In the genomic region with DNA sequence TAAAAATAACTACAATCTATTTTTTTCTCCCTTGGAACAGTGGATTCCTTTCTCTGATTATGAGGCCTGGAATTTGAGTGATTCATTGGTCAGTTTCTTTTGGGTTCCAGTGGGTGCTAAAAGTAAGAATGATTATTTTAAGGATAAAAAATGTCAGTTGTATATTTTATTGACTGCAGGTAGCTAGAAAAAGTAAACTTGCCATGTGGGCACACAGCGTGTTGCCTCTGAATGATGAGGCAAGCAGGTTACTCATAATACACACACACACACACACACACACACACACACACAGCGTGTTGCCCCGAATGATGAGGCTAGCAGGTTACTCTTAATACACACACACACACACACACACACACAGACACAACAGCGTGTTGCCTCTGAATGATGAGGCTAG, we compare ENCODE assay signal across 10 cellular contexts. TPM values are rescaled to one million over a fixed set of nuclear protein-coding genes. Genes with fewer than 3 reads are reported as not detected.
DNase-seq lines count a peak whose midpoint lies in the region; ATAC-seq, FAIRE-seq and TF ChIP-seq lines count a peak whose summit lies in the region.
"Had no signal": no experiment of that assay in that cellular context is flagged by ENCODE, and none has a peak within 500 bp of the region (broad histone marks: within the 10 kb centered on the region; RNA-seq: fewer than 3 reads in every experiment).

No MANE protein-coding gene starts in this region.

- ATAC-seq in K562: no peak
- ATAC-seq in activated naive CD4-positive, alpha-beta T cell treated with anti-CD3 and anti-CD28 coated beads, Interleukin-2, amount 50 U/mL, for 72 hours: no peak

- intact Hi-C loops in K562 (cut with micrococcal nuclease): no loop called here

- no peaks in the 10 kb centered on the region for H3K36me3 Mint-ChIP-seq in HFFc6 (ENCODE audit: low read depth)
- H3K36me3 Mint-ChIP-seq in activated naive CD4-positive, alpha-beta T cell treated with anti-CD3 and anti-CD28 coated beads, Interleukin-2, amount 50 U/mL, for 72 hours: no peaks in the 10 kb centered on the region
- H3K36me3 Mint-ChIP-seq: IgD-negative memory B cell had no signal

- H3K4me1 Mint-ChIP-seq in HFFc6 (ENCODE audit: low read depth): peaks cover 38% of the 10 kb centered on the region

- FAIRE-seq in K562 (lab: Jason Lieb, UNC) (peak; percentile 46), keratinocyte (lab: Jason Lieb, UNC) (peak; percentile 78)

- H3K4me1 ChIP-seq in K562 (replicated peaks in 1 of 2; ENCODE audit: control insufficient read depth in 2 of 2, insufficient read depth in 2 of 2, low read length in 2 of 2) (peaks cover 3 to 11% of the 10 kb centered on the region in 2 experiments), keratinocyte (ENCODE audit: control insufficient read depth, extremely low read depth, insufficient read depth, low read length) (peaks cover 21% of the 10 kb centered on the region)

- peak overlapping the region; percentile 75 for H3K4me3 Mint-ChIP-seq in HFFc6
- H3K4me3 Mint-ChIP-seq: IgD-negative memory B cell had no signal

- H3K27ac ChIP-seq in K562 (ENCODE audit: extremely low read depth, low read depth, low read length) (no peak overlapping the region), keratinocyte (ENCODE audit: control insufficient read depth, insufficient read depth, low read length) (peak overlapping the region; percentile 1)

- H2AFZ ChIP-seq in K562 (ENCODE audit: low read depth, low read length) (no peak overlapping the region), keratinocyte (ENCODE audit: control insufficient read depth, low read length) (no peak overlapping the region)

- H3K79me2 ChIP-seq in K562 (ENCODE audit: control insufficient read depth, insufficient read depth, low read length): peaks cover 85% of the 10 kb centered on the region
- peaks cover 14% of the 10 kb centered on the region for H3K79me2 ChIP-seq in keratinocyte (ENCODE audit: control insufficient read depth, insufficient read depth, low read length)

- H4K20me1 ChIP-seq in K562 (replicated peaks; ENCODE audit: control insufficient read depth, insufficient read depth, low read length) (no peaks in the 10 kb centered on the region), keratinocyte (ENCODE audit: control insufficient read depth, extremely low read depth, insufficient read depth, low read length) (no peaks in the 10 kb centered on the region)

- H3K4me2 ChIP-seq in K562 (ENCODE audit: insufficient read depth, low read length) (no peak overlapping the region), keratinocyte (ENCODE audit: control insufficient read depth, extremely low read depth, insufficient read depth, low read depth, low read length) (peak overlapping the region; percentile 35)

- TF ChIP-seq POLR2A in K562 (conservative IDR thresholded peaks at IDR 0.05): no peak

- TF ChIP-seq RAD21 in K562 (CRISPR knock-in tag; conservative IDR thresholded peaks at IDR 0.05 in 1 of 2, IDR thresholded peaks at IDR 0.05 in 1 of 2): no peak

- H3K27me3 ChIP-seq in K562 (ENCODE audit: control insufficient read depth in 2 of 2, insufficient read depth in 2 of 2, low read length in 2 of 2) (no peaks in the 10 kb centered on the region), keratinocyte (ENCODE audit: control insufficient read depth, extremely low read depth, insufficient read depth, low read length) (no peaks in the 10 kb centered on the region)

- H3K9ac ChIP-seq in K562 (ENCODE audit: insufficient read depth in 1 of 2, low read depth in 2 of 2, low read length in 2 of 2) (no peak overlapping the region), keratinocyte (ENCODE audit: control insufficient read depth, extremely low read depth, insufficient read depth, low read length) (no peak overlapping the region)

- dilution Hi-C loops in keratinocyte (cut with MboI; ENCODE audit: extremely low pct_ligation_motif_present, low sequenced_read_pairs): no loop called here

- TF ChIP-seq EP300 in K562 (IDR thresholded peaks at IDR 0.05; ENCODE audit: low read length): no peak

- in situ Hi-C loops in K562 (cut with MboI): no loop called here
- in situ Hi-C loops in KBM-7 (cut with MboI; ENCODE audit: low pct_unique_long_range_greater_than_20kb, low sequenced_read_pairs): no loop called here

- no peaks in the 10 kb centered on the region for H3K36me3 ChIP-seq in K562 (ENCODE audit: control insufficient read depth, insufficient read depth, low read length)
- no peaks in the 10 kb centered on the region for H3K36me3 ChIP-seq in keratinocyte (ENCODE audit: control insufficient read depth in 2 of 2, extremely low read depth in 1 of 2, insufficient read depth in 2 of 2, low read length in 2 of 2)

- TF ChIP-seq CTCF in AG10803 (conservative IDR thresholded peaks at IDR 0.05; ENCODE audit: low read length): no peak
- no peak for TF ChIP-seq CTCF in HFFc6 (IDR thresholded peaks at IDR 0.05)
- TF ChIP-seq CTCF in K562 (IDR thresholded peaks at IDR 0.05 in 2 of 3, conservative IDR thresholded peaks at IDR 0.05 in 1 of 3; ENCODE audit: insufficient read depth in 2 of 3, low read depth in 1 of 3, low read length in 3 of 3): no peak
- no peak for TF ChIP-seq CTCF in keratinocyte (optimal IDR thresholded peaks at IDR 0.05 in 1 of 3, IDR thresholded peaks at IDR 0.05 in 1 of 3, conservative IDR thresholded peaks at IDR 0.05 in 1 of 3; ENCODE audit: extremely low read depth in 1 of 3, insufficient read depth in 2 of 3, low read length in 3 of 3)

- WGBS in K562 (ENCODE audit: insufficient coverage, low coverage, missing lambda C conversion rate): 95% methylated on average over 4 of the region's 4 CpGs

- BruUV-seq in K562 (replicated peaks; lab: Mats Ljungman, UMichigan): no TSS peak

- CTCF ChIA-PET in K562 (lab: Yijun Ruan, JAX; ENCODE audit: low intra/inter-chr PET ratio): no interaction called here

- H3K9me3 Mint-ChIP-seq in HFFc6: no peaks in the 10 kb centered on the region
- no peaks in the 10 kb centered on the region for H3K9me3 Mint-ChIP-seq in activated naive CD4-positive, alpha-beta T cell treated with anti-CD3 and anti-CD28 coated beads, Interleukin-2, amount 50 U/mL, for 72 hours
- H3K9me3 Mint-ChIP-seq: IgD-negative memory B cell had no signal

- no peaks in the 10 kb centered on the region for H3K27me3 Mint-ChIP-seq in HFFc6 (ENCODE audit: insufficient read depth)
- H3K27me3 Mint-ChIP-seq: IgD-negative memory B cell had no signal

- H3K4me3 ChIP-seq in AG10803 (ENCODE audit: low read length): no peak overlapping the region
- H3K4me3 ChIP-seq in K562: no peak overlapping the region
- H3K4me3 ChIP-seq in keratinocyte (ENCODE audit: control insufficient read depth in 2 of 3, extremely low read depth in 1 of 3, insufficient read depth in 2 of 3, low read depth in 1 of 3, low read length in 3 of 3): no peak overlapping the region

- H3K27ac Mint-ChIP-seq in HFFc6: peak overlapping the region; percentile 80
- no peak overlapping the region for H3K27ac Mint-ChIP-seq in activated naive CD4-positive, alpha-beta T cell treated with anti-CD3 and anti-CD28 coated beads, Interleukin-2, amount 50 U/mL, for 72 hours

- peak; percentile 70 for DNase-seq in AG10803 (ENCODE audit: low read depth)
- DNase-seq in HFFc6: peak; percentile 89
- no peak for DNase-seq in K562 (ENCODE audit: extremely low read depth in 1 of 4, low spot score in 3 of 4)
- DNase-seq in keratinocyte (ENCODE audit: low read depth, low spot score): peak; percentile 55
- DNase-seq in activated naive CD4-positive, alpha-beta T cell treated with anti-CD3 and anti-CD28 coated beads, Interleukin-2, amount 50 U/mL, for 72 hours (ENCODE audit: low spot score in 2 of 2): no peak
- DNase-seq in pons (ENCODE audit: low spot score): no peak
- DNase-seq in KBM-7: no peak
- DNase-seq in NCI-H1048 (lab: John Stamatoyannopoulos, UW): no peak
- DNase-seq: NCI-H446 had no signal

- POLR2A ChIA-PET in K562 (lab: Yijun Ruan, JAX): interaction anchor here (0.6 kb wide), 1 partner anchor 24 kb away, joined by 3 read pairs; no protein-coding TSS in a partner anchor

- no peaks in the 10 kb centered on the region for H3K9me3 ChIP-seq in K562 (replicated peaks; ENCODE audit: control insufficient read depth, insufficient read depth, low read depth, low read length)
- H3K9me3 ChIP-seq in keratinocyte (ENCODE audit: control insufficient read depth, low read depth, low read length): no peaks in the 10 kb centered on the region

- H3K9me1 ChIP-seq in K562 (ENCODE audit: control insufficient read depth, insufficient read depth, low read length) (no peaks in the 10 kb centered on the region), keratinocyte (ENCODE audit: control insufficient read depth, extremely low read depth, insufficient read depth, low read length) (no peaks in the 10 kb centered on the region)

RNA-seq across cellular contexts. Expression of a gene that starts 13.8 kb away (rescaled TPM):
- 10 to 100 TPM; 10.9 to 24.3 (median 23.0) TPM for total RNA-seq in HFFc6 (2021; fragmentation: NEBNext Ultra II Directional; extraction: Animal tissue kit (Norgen Biotek cat#: 25700))
- 42.3 and 108 TPM in 2 replicates for total RNA-seq in K562 (2011; cell fraction: chromatin; rRNA removed; ENCODE audit: low replicate concordance)
- 23.0 and 36.6 TPM in 2 replicates for total RNA-seq in K562 (2011; cell fraction: nucleolus; rRNA removed)
- 55.6 and 77.9 TPM in 2 replicates for total RNA-seq in K562 (2011; cell fraction: nucleoplasm; rRNA removed)
- total RNA-seq in K562 (2014; rRNA removed) (17.7 and 19.4 TPM in 2 replicates), K562 (2014; rRNA removed; fragmentation: Illumina TruSeq; extraction: Trizol) (33.4 and 38.6 TPM in 2 replicates), K562 (2015; rRNA removed; fragmentation: Illumina TruSeq; extraction: Trizol) (31.8 and 38.7 TPM in 2 replicates), K562 (2021) (31.1 and 33.2 TPM in 2 replicates)
- polyA plus RNA-seq in K562 (2011; rRNA removed) (21.3 and 33.2 TPM in 2 replicates), K562 (2014; fragmentation: Illumina TruSeq; extraction: Trizol) (27.3 and 32.8 TPM in 2 replicates), K562 (2014; fragmentation: Nextera tagmentation; extraction: Ambion mirVana) (10 to 100 TPM; 16.7 to 26.1 TPM), K562 (2014; rRNA removed) (21.1 and 21.6 TPM in 2 replicates), keratinocyte (19.6 to 28.8 TPM (median 22.6 TPM) in 3 replicates)
- polyA plus RNA-seq in K562 (2011; cell fraction: cytosol; rRNA removed): 4.3 and 9.6 TPM in 2 replicates
- 29.3 and 34.4 TPM in 2 replicates for polyA plus RNA-seq in K562 (2011; cell fraction: nucleus; rRNA removed)
- polyA plus RNA-seq in K562 (2012): 21.2 and 27.6 TPM in 2 replicates
- 50.8 and 57.2 TPM in 2 replicates for polyA minus RNA-seq in K562 (2011; rRNA and poly(A)+ RNA removed)
- 15.0 and 22.5 TPM in 2 replicates for polyA minus RNA-seq in K562 (2011; cell fraction: cytosol; rRNA and poly(A)+ RNA removed)
- 31.9 and 40.0 TPM in 2 replicates for polyA minus RNA-seq in K562 (2011; cell fraction: nucleus; rRNA and poly(A)+ RNA removed)
- 12.2 TPM for polyA plus RNA-seq in keratinocyte (2011; ENCODE audit: low read depth)
- 6.5 and 13.4 TPM in 2 replicates for polyA plus RNA-seq in keratinocyte (2011; cell fraction: cytosol; rRNA removed)
- 39.3 and 54.5 TPM in 2 replicates for polyA plus RNA-seq in keratinocyte (2011; cell fraction: nucleus; rRNA removed)
- polyA plus RNA-seq in keratinocyte (2012; ENCODE audit: low replicate concordance): 9.7 and 21.8 TPM in 2 replicates
- polyA minus RNA-seq in keratinocyte: 13.6 to 31.6 TPM (median 24.1 TPM) in 3 replicates
- 18.4 TPM for polyA minus RNA-seq in keratinocyte (2011; cell fraction: cytosol; rRNA and poly(A)+ RNA removed)
- polyA minus RNA-seq in keratinocyte (2011; cell fraction: nucleus; rRNA and poly(A)+ RNA removed): 49.8 and 87.4 TPM in 2 replicates
- 10 to 100 TPM in 1 of 2 donors, 1 to 10 TPM in 1; 8.8 to 10.2 TPM for total RNA-seq in activated naive CD4-positive, alpha-beta T cell treated with anti-CD3 and anti-CD28 coated beads, Interleukin-2, amount 50 U/mL, for 72 hours

Comparison
In these comparisons a context has a peak if more than half of its experiments do, and no peak if none do; other contexts are left out.
1. DNase-seq: peak in AG10803 (single experiment), HFFc6 (single experiment) and keratinocyte (single experiment); none in K562 (0 of 4), activated naive CD4-positive, alpha-beta T cell treated with anti-CD3 and anti-CD28 coated beads, Interleukin-2, amount 50 U/mL, for 72 hours (0 of 2), pons (single experiment), KBM-7 (single experiment) and NCI-H1048 (single experiment).